In the genomic region with DNA sequence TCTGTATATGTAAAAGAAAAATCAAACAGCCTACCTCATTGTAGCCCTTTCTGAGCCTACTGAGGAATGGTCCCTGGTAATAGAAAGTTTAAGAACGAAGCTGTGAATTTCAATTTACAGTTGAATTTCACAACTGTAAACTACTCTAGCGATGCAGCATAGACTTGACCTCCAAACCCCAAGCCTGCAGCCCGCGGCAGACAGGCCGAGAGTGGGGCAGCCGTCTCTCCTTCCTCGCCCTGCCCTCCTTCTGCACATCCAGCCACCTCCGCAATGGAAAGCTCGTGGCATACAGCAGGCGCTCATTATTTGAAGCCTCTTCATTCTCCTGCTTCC, we compare ENCODE assay signal across 8 cellular contexts. TPM values are rescaled to one million over a fixed set of nuclear protein-coding genes. Genes with fewer than 3 reads are reported as not detected.
DNase-seq lines count a peak whose midpoint lies in the region; ATAC-seq and TF ChIP-seq lines count a peak whose summit lies in the region.

No MANE protein-coding gene starts in this region.

- no peaks in the 10 kb centered on the region for H3K36me3 ChIP-seq in GM06990 (ENCODE audit: control insufficient read depth, insufficient read depth, low read length)
- H3K36me3 ChIP-seq in body of pancreas (replicated peaks in 1 of 2; ENCODE audit: insufficient read depth in 1 of 2, low read depth in 2 of 2), result no peaks in the 10 kb centered on the region

- WGBS in body of pancreas, 2 donors, result 13 to 23% methylated on average over 10 of the region's 10 CpGs

- no peak for TF ChIP-seq POLR2A in body of pancreas (IDR thresholded peaks at IDR 0.05)

- H3K27ac ChIP-seq in body of pancreas, result peak overlapping the region; percentile 3 to 82 (median 64)

- ATAC-seq in HG03025 (IDR thresholded peaks at IDR 0.05; ENCODE audit: low FRiP score, unreplicated experiment) (peak; percentile 12), body of pancreas (peak; percentile 17), HG03457 (IDR thresholded peaks at IDR 0.05; ENCODE audit: unreplicated experiment) (no peak)

- intact Hi-C loops in body of pancreas (cut with DNase I), result no loop called here

- no peaks in the 10 kb centered on the region for H3K27me3 ChIP-seq in GM06990 (replicated peaks; ENCODE audit: control insufficient read depth, insufficient read depth, low read length)
- H3K27me3 ChIP-seq in body of pancreas, result no peaks in the 10 kb centered on the region

- peak overlapping the region; percentile 96 for H3K27ac Mint-ChIP-seq in mesothelial cell of epicardium

- H3K4me1 ChIP-seq in body of pancreas, result peaks cover 12% of the 10 kb centered on the region

- H3K4me3 Mint-ChIP-seq in mesothelial cell of epicardium, result peak overlapping the region; percentile 89

- no peaks in the 10 kb centered on the region for H3K36me3 Mint-ChIP-seq in mesothelial cell of epicardium

- H3K4me3 ChIP-seq in GM06990 (replicated peaks; ENCODE audit: low read depth, low read length) (peak overlapping the region; percentile 33), body of pancreas (peak overlapping the region in 1 of 2 donors; percentile 28)

- H3K27me3 Mint-ChIP-seq in mesothelial cell of epicardium (ENCODE audit: low read depth), result no peaks in the 10 kb centered on the region

- no peaks in the 10 kb centered on the region for H3K9me3 ChIP-seq in body of pancreas

- TF ChIP-seq CTCF in GM06990 (IDR thresholded peaks at IDR 0.05; ENCODE audit: insufficient read depth, low read length, poor library complexity, severe bottlenecking) (no peak), body of pancreas (IDR thresholded peaks at IDR 0.05) (no peak), mesothelial cell of epicardium (IDR thresholded peaks at IDR 0.05; ENCODE audit: unreplicated experiment) (no peak)

- H3K9me3 Mint-ChIP-seq in mesothelial cell of epicardium, result no peaks in the 10 kb centered on the region

- H3K4me1 Mint-ChIP-seq in mesothelial cell of epicardium, result peaks cover 25% of the 10 kb centered on the region

- DNase-seq in GM06990 (ENCODE audit: extremely low read depth, insufficient read length) (no peak), body of pancreas (no peak), mesothelial cell of epicardium (ENCODE audit: low spot score in 2 of 2, unreplicated experiment in 2 of 2) (no peak), NCI-H748 (lab: John Stamatoyannopoulos, UW; ENCODE audit: unreplicated experiment) (no peak), HuH-7 (ENCODE audit: low spot score) (no peak), DMS153 treated with DMSO at 0.1 percent for 48 hours (lab: John Stamatoyannopoulos, UW; ENCODE audit: unreplicated experiment) (no peak)

RNA-seq across cellular contexts. Expression of gene RNASE2, which starts 15.3 kb away (rescaled TPM):
- total RNA-seq in body of pancreas, result not detected
- total RNA-seq in mesothelial cell of epicardium, result not detected in 3 replicates

RNA-seq across cellular contexts. Expression of gene METTL17, which starts 19.2 kb away (rescaled TPM):
- total RNA-seq in body of pancreas, result 10 to 100 TPM; 39.2 to 73.7 TPM
- total RNA-seq in mesothelial cell of epicardium, result 72.4 to 78.7 TPM (median 73.4 TPM) in 3 replicates

RNA-seq across cellular contexts. Expression of gene SLC39A2, which starts 28.5 kb away (rescaled TPM):
- not detected for total RNA-seq in body of pancreas
- total RNA-seq in mesothelial cell of epicardium, result 2.7 to 3.3 TPM (median 3.1 TPM) in 3 replicates

RNA-seq across cellular contexts. Expression of gene NDRG2, which starts 54.2 kb away (rescaled TPM):
- total RNA-seq in body of pancreas (100 to 1,000 TPM; 133 to 178 TPM), mesothelial cell of epicardium (104 to 105 TPM (median 104 TPM) in 3 replicates)

RNA-seq across cellular contexts. Expression of gene TPPP2, which starts 59.4 kb away (rescaled TPM):
- 1 to 10 TPM in 1 of 2 donors, not detected in 1; 1.3 TPM for total RNA-seq in body of pancreas
- 0.47 to 0.58 TPM in 2 of 3 replicates, not detected in the other for total RNA-seq in mesothelial cell of epicardium
